Comparison of ENCODE assay signal across 11 cellular contexts in genomic region chr16:89078172-89078571, GRCh38.
"Had no signal": no experiment of that assay in that cellular context is flagged by ENCODE, and none has a peak within 500 bp of the region (broad histone marks: within the 10 kb centered on the region; RNA-seq: fewer than 3 reads in every experiment).

No MANE protein-coding gene starts in this region.

- FAIRE-seq: H1, H54 had no signal

- H3K36me3 ChIP-seq: HAP-1 had no signal

- H3K27ac ChIP-seq: GM23248 had no signal

- DNase-seq: GM23248, GOT3, H7, H9, HCEC 1CT, HFFc6 had no signal

- ATAC-seq: GM23338, HCT116 had no signal

- H3K4me3 ChIP-seq: GM23248, GM23338, HAP-1 had no signal

- H3K9me3 ChIP-seq: HAP-1 had no signal

- H3K4me2 ChIP-seq: GM23338 had no signal

- H3K9ac ChIP-seq: GM23248 had no signal

- H2AFZ ChIP-seq: GM23248, GM23338 had no signal

- H3K4me1 ChIP-seq: HAP-1 had no signal
